Comparison of ENCODE assay signal across 1 cellular context in the genomic region with DNA sequence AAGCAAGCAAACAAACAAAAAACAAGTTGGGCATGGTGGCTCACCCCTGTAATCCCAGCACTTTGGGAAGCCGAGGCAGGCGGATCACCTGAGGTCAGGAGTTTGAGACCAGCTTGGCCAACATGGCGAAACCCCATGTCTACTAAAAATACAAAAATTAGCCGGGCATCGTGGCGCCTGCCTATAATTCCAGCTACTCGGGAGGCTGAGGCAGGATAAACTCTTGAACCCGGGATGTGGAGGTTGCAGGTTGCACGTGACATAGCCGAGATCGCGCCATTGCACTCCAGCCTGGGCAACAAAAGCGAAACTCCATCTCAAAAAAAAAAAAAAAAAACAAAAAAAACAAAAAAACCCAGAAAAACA.
A peak's percentile ranks its signal among the peaks of the same experiment; 100 is the strongest.
TF ChIP-seq lines count a peak whose summit lies in the region.

No MANE protein-coding gene starts in this region.

TF ChIP-seq in HepG2, 621 proteins besides CTCF, POLR2A, EP300 and RAD21 (continued from another document):
- TF ChIP-seq, protein P1, sequence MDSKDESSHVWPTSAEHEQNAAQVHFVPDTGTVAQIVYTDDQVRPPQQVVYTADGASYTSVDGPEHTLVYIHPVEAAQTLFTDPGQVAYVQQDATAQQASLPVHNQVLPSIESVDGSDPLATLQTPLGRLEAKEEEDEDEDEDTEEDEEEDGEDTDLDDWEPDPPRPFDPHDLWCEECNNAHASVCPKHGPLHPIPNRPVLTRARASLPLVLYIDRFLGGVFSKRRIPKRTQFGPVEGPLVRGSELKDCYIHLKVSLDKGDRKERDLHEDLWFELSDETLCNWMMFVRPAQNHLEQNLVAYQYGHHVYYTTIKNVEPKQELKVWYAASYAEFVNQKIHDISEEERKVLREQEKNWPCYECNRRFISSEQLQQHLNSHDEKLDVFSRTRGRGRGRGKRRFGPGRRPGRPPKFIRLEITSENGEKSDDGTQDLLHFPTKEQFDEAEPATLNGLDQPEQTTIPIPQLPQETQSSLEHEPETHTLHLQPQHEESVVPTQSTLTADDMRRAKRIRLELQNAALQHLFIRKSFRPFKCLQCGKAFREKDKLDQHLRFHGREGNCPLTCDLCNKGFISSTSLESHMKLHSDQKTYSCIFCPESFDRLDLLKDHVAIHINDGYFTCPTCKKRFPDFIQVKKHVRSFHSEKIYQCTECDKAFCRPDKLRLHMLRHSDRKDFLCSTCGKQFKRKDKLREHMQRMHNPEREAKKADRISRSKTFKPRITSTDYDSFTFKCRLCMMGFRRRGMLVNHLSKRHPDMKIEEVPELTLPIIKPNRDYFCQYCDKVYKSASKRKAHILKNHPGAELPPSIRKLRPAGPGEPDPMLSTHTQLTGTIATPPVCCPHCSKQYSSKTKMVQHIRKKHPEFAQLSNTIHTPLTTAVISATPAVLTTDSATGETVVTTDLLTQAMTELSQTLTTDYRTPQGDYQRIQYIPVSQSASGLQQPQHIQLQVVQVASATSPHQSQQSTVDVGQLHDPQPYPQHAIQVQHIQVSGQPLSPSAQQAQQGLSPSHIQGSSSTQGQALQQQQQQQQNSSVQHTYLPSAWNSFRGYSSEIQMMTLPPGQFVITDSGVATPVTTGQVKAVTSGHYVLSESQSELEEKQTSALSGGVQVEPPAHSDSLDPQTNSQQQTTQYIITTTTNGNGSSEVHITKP (CRISPR knock-in tag; IDR thresholded peaks at IDR 0.05; ENCODE audit: low read depth) = 0 out of 2 replicates have a peak, but pooled peaks have one; percentile 9
- 0 out of 2 replicates have a peak, but pooled peaks have one; percentile 8 for TF ChIP-seq NAIF1 (CRISPR knock-in tag; IDR thresholded peaks at IDR 0.05; ENCODE audit: borderline replicate concordance)
- peak; percentile 23; the same call in 1 of the 2 replicates for TF ChIP-seq SP2 (CRISPR knock-in tag; IDR thresholded peaks at IDR 0.05)
